ENCODE assay signal across 9 cellular contexts in genomic region chr17:8015957-8016631, GRCh38. TPM values are rescaled to one million over a fixed set of nuclear protein-coding genes. Genes with fewer than 3 reads are reported as not detected.
DNase-seq lines count a peak whose midpoint lies in the region; ATAC-seq, FAIRE-seq and TF ChIP-seq lines count a peak whose summit lies in the region.
"Had no signal": no experiment of that assay in that cellular context is flagged by ENCODE, and none has a peak within 500 bp of the region (broad histone marks: within the 10 kb centered on the region; RNA-seq: fewer than 3 reads in every experiment).

No MANE protein-coding gene starts in this region.

- H3K9me3 ChIP-seq in DOHH2 (ENCODE audit: control insufficient read depth, insufficient read depth, low read length): no peaks in the 10 kb centered on the region
- H3K9me3 ChIP-seq in pancreas: no peaks in the 10 kb centered on the region

- no peaks in the 10 kb centered on the region for H3K36me3 ChIP-seq in DOHH2 (ENCODE audit: control insufficient read depth, low read length)
- no peaks in the 10 kb centered on the region for H3K36me3 ChIP-seq in pancreas

- H3K27me3 Mint-ChIP-seq in activated CD4-positive, alpha-beta memory T cell treated with anti-CD3 and anti-CD28 coated beads, Interleukin-2, amount 10 ng/mL, durations not matched to agents 7 days and 5 days: peaks cover 26% of the 10 kb centered on the region

- POLR2A ChIA-PET in activated CD4-positive, alpha-beta memory T cell treated with anti-CD3 and anti-CD28 coated beads, Interleukin-2, amount 10 ng/mL, durations not matched to agents 7 days and 5 days (lab: Charles Lee): interaction anchor here (0.7 to 2.0 kb wide), 2 partner anchors 25 to 41 kb away, joined by 3 to 5 read pairs; no protein-coding TSS in a partner anchor

- peaks cover 11% of the 10 kb centered on the region for H3K4me1 Mint-ChIP-seq in activated CD4-positive, alpha-beta memory T cell treated with anti-CD3 and anti-CD28 coated beads, Interleukin-2, amount 10 ng/mL, durations not matched to agents 7 days and 5 days

- 1% methylated on average over 40 to 46 of the region's 46 CpGs for WGBS in pancreas, 2 donors

- peak overlapping the region; percentile 59 for H3K4me3 Mint-ChIP-seq in activated CD4-positive, alpha-beta memory T cell treated with anti-CD3 and anti-CD28 coated beads, Interleukin-2, amount 10 ng/mL, durations not matched to agents 7 days and 5 days

- H3K27ac ChIP-seq in DOHH2 (ENCODE audit: low read depth, low read length): no peak overlapping the region
- peak overlapping the region in 1 of 4 donors; percentile 41 for H3K27ac ChIP-seq in pancreas

- no peak for DNase-seq in activated CD4-positive, alpha-beta memory T cell treated with anti-CD3 and anti-CD28 coated beads, Interleukin-2, amount 10 ng/mL, durations not matched to agents 7 days and 5 days
- DNase-seq in fibroblast of villous mesenchyme (ENCODE audit: low read depth): no peak
- DNase-seq in pancreas: peak in 5 of 6 donors; percentile 42 to 80 (median 65)
- no peak for DNase-seq in COLO668 (lab: John Stamatoyannopoulos, UW; ENCODE audit: unreplicated experiment)

- no peaks in the 10 kb centered on the region for H4K20me1 ChIP-seq in DOHH2 (ENCODE audit: control insufficient read depth, insufficient read depth, low read depth, low read length)

- H3K4me1 ChIP-seq in DOHH2 (ENCODE audit: control insufficient read depth, low read length) (peaks cover 10% of the 10 kb centered on the region), pancreas (peaks cover 5 to 8% (median 7%) of the 10 kb centered on the region in 3 donors)

- no peaks in the 10 kb centered on the region for H3K79me2 ChIP-seq in DOHH2 (ENCODE audit: control insufficient read depth, low read length)

- ATAC-seq in pancreas (peak; percentile 62 to 77 (median 73)), HG03520 (IDR thresholded peaks at IDR 0.05; ENCODE audit: unreplicated experiment) (no peak), HG02938 (IDR thresholded peaks at IDR 0.05; ENCODE audit: unreplicated experiment) (no peak), GM18907 (IDR thresholded peaks at IDR 0.05; ENCODE audit: unreplicated experiment) (no peak)

- TF ChIP-seq CTCF in DOHH2 (IDR thresholded peaks at IDR 0.05; ENCODE audit: low read depth, low read length, poor library complexity, severe bottlenecking): no peak
- no peak for TF ChIP-seq CTCF in fibroblast of villous mesenchyme (IDR thresholded peaks at IDR 0.05; ENCODE audit: insufficient read depth, low read depth, low read length)
- no peak for TF ChIP-seq CTCF in pancreas (IDR thresholded peaks at IDR 0.05)

- CTCF ChIA-PET in activated CD4-positive, alpha-beta memory T cell treated with anti-CD3 and anti-CD28 coated beads, Interleukin-2, amount 10 ng/mL, durations not matched to agents 7 days and 5 days (lab: Charles Lee): interaction anchor here (1.0 to 4.2 kb wide), 7 partner anchors 20 to 103 kb away, joined by 3 to 28 read pairs (median 3); no protein-coding TSS in a partner anchor

- H3K4me2 ChIP-seq in DOHH2 (ENCODE audit: low read length): peak overlapping the region; percentile 74

- no peaks in the 10 kb centered on the region for H3K9me3 Mint-ChIP-seq in activated CD4-positive, alpha-beta memory T cell treated with anti-CD3 and anti-CD28 coated beads, Interleukin-2, amount 10 ng/mL, durations not matched to agents 7 days and 5 days

- intact Hi-C loops in pancreas (cut with DNase I): no loop called here

- H3K27me3 ChIP-seq in DOHH2 (ENCODE audit: control insufficient read depth, low read length): peaks cover 34% of the 10 kb centered on the region
- no peaks in the 10 kb centered on the region for H3K27me3 ChIP-seq in pancreas

- no peak for FAIRE-seq in pancreas (lab: Jason Lieb, UNC)

- no peaks in the 10 kb centered on the region for H3K36me3 Mint-ChIP-seq in activated CD4-positive, alpha-beta memory T cell treated with anti-CD3 and anti-CD28 coated beads, Interleukin-2, amount 10 ng/mL, durations not matched to agents 7 days and 5 days (ENCODE audit: low read depth)

- H3F3A ChIP-seq in DOHH2 (ENCODE audit: control insufficient read depth, insufficient read depth): no peaks in the 10 kb centered on the region

- H3K27ac Mint-ChIP-seq in activated CD4-positive, alpha-beta memory T cell treated with anti-CD3 and anti-CD28 coated beads, Interleukin-2, amount 10 ng/mL, durations not matched to agents 7 days and 5 days: no peak overlapping the region

- H3K9me2 ChIP-seq in DOHH2 (replicated peaks; ENCODE audit: control insufficient read depth, low read length): no peaks in the 10 kb centered on the region

- H3K4me3 ChIP-seq in DOHH2 (ENCODE audit: low read length) (peak overlapping the region; percentile 56), fibroblast of villous mesenchyme (ENCODE audit: low read depth, low read length) (peak overlapping the region; percentile 46), pancreas (peak overlapping the region; percentile 11 to 58 (median 41))

RNA-seq across cellular contexts. Expression of gene GUCY2D, which starts 13.7 kb away (rescaled TPM):
- not detected for total RNA-seq in activated CD4-positive, alpha-beta memory T cell treated with anti-CD3 and anti-CD28 coated beads, Interleukin-2, amount 10 ng/mL, durations not matched to agents 7 days and 5 days
- total RNA-seq in fibroblast of villous mesenchyme (under 0.01 TPM in 1 of 2 replicates, not detected in the other), pancreas (under 1 TPM in 4 of 6 donors, not detected in 2; 0.22 to 0.47 (median 0.28) TPM)
- polyA plus RNA-seq in pancreas: under 1 TPM; 0.02 to 0.04 TPM
- total RNA-seq: dermis microvascular lymphatic vessel endothelial cell had no signal

RNA-seq across cellular contexts. Expression of gene ALOX15B, which starts 22.8 kb away (rescaled TPM):
- total RNA-seq in activated CD4-positive, alpha-beta memory T cell treated with anti-CD3 and anti-CD28 coated beads, Interleukin-2, amount 10 ng/mL, durations not matched to agents 7 days and 5 days: not detected
- total RNA-seq in fibroblast of villous mesenchyme (not detected in 2 replicates), pancreas (1 to 10 TPM in 1 of 6 donors, under 1 TPM in 4, not detected in 1; 0.09 to 4.7 (median 0.37) TPM)
- polyA plus RNA-seq in pancreas: under 1 TPM; 0.05 to 0.19 TPM
- total RNA-seq: dermis microvascular lymphatic vessel endothelial cell had no signal

Comparison
In these comparisons a context has a peak if more than half of its experiments do, and no peak if none do; other contexts are left out.
1. DNase-seq: peak in pancreas (5 of 6); none in activated CD4-positive, alpha-beta memory T cell treated with anti-CD3 and anti-CD28 coated beads, Interleukin-2, amount 10 ng/mL, durations not matched to agents 7 days and 5 days (single experiment), fibroblast of villous mesenchyme (single experiment) and COLO668 (single experiment).
2. ATAC-seq: peak in pancreas (4 of 4); none in HG03520 (single experiment), HG02938 (single experiment) and GM18907 (single experiment).
3. Peak in every context shown above with its lines, with median percentiles within 50 percentile points of each other: H3K4me3 ChIP-seq.